ENCODE assay signal across 39 cellular contexts in the genomic region with DNA sequence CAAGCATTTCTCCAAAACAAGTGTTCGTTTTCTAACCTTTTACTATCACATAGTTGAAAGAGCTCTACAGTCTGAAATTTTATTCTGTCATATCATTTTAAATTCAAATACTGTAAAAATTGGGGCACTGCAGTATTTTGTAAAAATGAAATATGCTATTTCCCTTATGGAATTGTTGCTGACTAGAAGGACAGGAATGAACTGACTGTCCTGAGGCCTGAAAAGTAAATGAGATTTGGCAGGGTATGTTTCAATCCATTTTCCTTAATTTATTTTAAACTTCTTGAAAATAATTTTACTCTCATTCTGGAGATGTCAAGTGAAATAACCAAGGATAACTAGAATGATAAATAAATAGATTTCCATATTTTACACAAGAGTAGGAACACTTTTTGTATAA. TPM values are rescaled to one million over a fixed set of nuclear protein-coding genes. Genes with fewer than 3 reads are reported as not detected.
"Had no signal": no experiment of that assay in that cellular context is flagged by ENCODE, and none has a peak within 500 bp of the region (broad histone marks: within the 10 kb centered on the region; RNA-seq: fewer than 3 reads in every experiment).

No MANE protein-coding gene starts in this region.

- H3K9me3 ChIP-seq: adrenal gland, body of pancreas, breast epithelium had no signal

- H3K36me3 ChIP-seq: adrenal gland, brain microvascular endothelial cell, breast epithelium, WERI-Rb-1 had no signal

- H3K36me3 Mint-ChIP-seq: activated CD8-positive, alpha-beta memory T cell treated with anti-CD3 and anti-CD28 coated beads, Interleukin-2, amount 10 ng/mL, durations not matched to agents 7 days and 5 days; activated naive CD4-positive, alpha-beta T cell treated with anti-CD3 and anti-CD28 coated beads, Interleukin-2, amount 50 U/mL, for 24 hours; activated naive CD8-positive, alpha-beta T cell had no signal

- H3K4me3 ChIP-seq: adrenal gland, body of pancreas, breast epithelium had no signal

- H3K27me3 ChIP-seq: adrenal gland, body of pancreas, brain microvascular endothelial cell, breast epithelium had no signal

- H3K4me1 ChIP-seq: breast epithelium had no signal

- H3K27ac ChIP-seq: brain microvascular endothelial cell, breast epithelium, WERI-Rb-1 had no signal

- ATAC-seq: activated CD4-positive, alpha-beta T cell treated with anti-CD3 and anti-CD28 coated beads for 36 hours; activated CD4-positive, CD25-positive, alpha-beta regulatory T cell treated with anti-CD3 and anti-CD28 coated beads, Interleukin-2, amount 50 U/mL, for 24 hours; activated CD8-positive, alpha-beta memory T cell treated with anti-CD3 and anti-CD28 coated beads, Interleukin-2, amount 10 ng/mL, durations not matched to agents 7 days and 5 days; activated CD8-positive, alpha-beta T cell treated with anti-CD3 and anti-CD28 coated beads, Interleukin-2, amount 10 ng/mL, durations not matched to agents 7 days and 5 days; activated naive CD8-positive, alpha-beta T cell treated with anti-CD3 and anti-CD28 coated beads, Interleukin-2, amount 50 U/mL, for 24 hours; WTC11 had no signal

- H3K27ac Mint-ChIP-seq: activated CD4-positive, alpha-beta memory T cell treated with anti-CD3 and anti-CD28 coated beads, Interleukin-2, amount 10 ng/mL, durations not matched to agents 7 days and 5 days; activated CD4-positive, alpha-beta T cell treated with anti-CD3 and anti-CD28 coated beads for 36 hours; activated CD4-positive, alpha-beta T cell treated with anti-CD3 and anti-CD28 coated beads, Interleukin-2, amount 10 ng/mL, durations not matched to agents 7 days and 5 days; activated CD8-positive, alpha-beta memory T cell treated with anti-CD3 and anti-CD28 coated beads, Interleukin-2, amount 10 ng/mL, durations not matched to agents 7 days and 5 days; activated CD8-positive, alpha-beta T cell treated with anti-CD3 and anti-CD28 coated beads, Interleukin-2, amount 10 ng/mL, durations not matched to agents 7 days and 5 days; activated naive CD4-positive, alpha-beta T cell treated with anti-CD3 and anti-CD28 coated beads, Interleukin-2, amount 10 ng/mL, durations not matched to agents 7 days and 5 days; activated naive CD4-positive, alpha-beta T cell treated with anti-CD3 and anti-CD28 coated beads, Interleukin-2, amount 50 U/mL, for 24 hours; activated naive CD8-positive, alpha-beta T cell; activated naive CD8-positive, alpha-beta T cell treated with anti-CD3 and anti-CD28 coated beads, Interleukin-2, amount 10 ng/mL, durations not matched to agents 7 days and 5 days; activated T-cell treated with anti-CD3 and anti-CD28 coated beads, Interleukin-2, amount 50 U/mL, for 24 hours; activated T-helper 2 cell treated with anti-CD3 and anti-CD28 coated beads, Interferon-gamma antibody, Interleukin-2, Interleukin-4, amounts not matched to agents 10 μg/mL and 5 μg/mL and 100 μg/mL, durations not matched to agents 14 hours and 24 hours and 36 hours; T-helper 1 cell treated with Interleukin-12 subunit alpha and Interleukin-12 subunit beta and Interleukin-4 antibody, amounts not matched to agents 30 μg/mL and 1 μg/mL, for 36 hours; T-helper 2 cell treated with Interferon-gamma antibody and Interleukin-4, amounts not matched to agents 5 μg/mL and 100 μg/mL, for 36 hours; WTC11 had no signal

- H3K9me3 Mint-ChIP-seq: activated CD4-positive, alpha-beta memory T cell treated with anti-CD3 and anti-CD28 coated beads, Interleukin-2, amount 10 ng/mL, durations not matched to agents 7 days and 5 days; activated naive CD4-positive, alpha-beta T cell treated with anti-CD3 and anti-CD28 coated beads, Interleukin-2, amount 10 ng/mL, durations not matched to agents 7 days and 5 days; activated naive CD4-positive, alpha-beta T cell treated with anti-CD3 and anti-CD28 coated beads, Interleukin-2, amount 50 U/mL, for 24 hours; activated naive CD8-positive, alpha-beta T cell treated with anti-CD3 and anti-CD28 coated beads, Interleukin-2, amount 50 U/mL, for 24 hours; activated T-cell treated with anti-CD3 and anti-CD28 coated beads, Interleukin-2, amount 50 U/mL, for 24 hours; activated T-helper 2 cell treated with anti-CD3 and anti-CD28 coated beads, Interferon-gamma antibody, Interleukin-2, Interleukin-4, amounts not matched to agents 10 μg/mL and 5 μg/mL and 100 μg/mL, durations not matched to agents 14 hours and 24 hours and 36 hours; central memory CD8-positive, alpha-beta T cell; T-helper 2 cell treated with Interferon-gamma antibody and Interleukin-4, amounts not matched to agents 5 μg/mL and 100 μg/mL, for 36 hours had no signal

- H3K4me1 Mint-ChIP-seq: activated CD4-positive, alpha-beta memory T cell treated with anti-CD3 and anti-CD28 coated beads, Interleukin-2, amount 10 ng/mL, durations not matched to agents 7 days and 5 days; activated CD4-positive, alpha-beta T cell treated with anti-CD3 and anti-CD28 coated beads for 36 hours; activated CD4-positive, alpha-beta T cell treated with anti-CD3 and anti-CD28 coated beads, Interleukin-2, amount 10 ng/mL, durations not matched to agents 7 days and 5 days; activated CD8-positive, alpha-beta memory T cell treated with anti-CD3 and anti-CD28 coated beads, Interleukin-2, amount 10 ng/mL, durations not matched to agents 7 days and 5 days; activated naive CD8-positive, alpha-beta T cell treated with anti-CD3 and anti-CD28 coated beads, Interleukin-2, amount 50 U/mL, for 24 hours; WTC11 had no signal

- DNase-seq: activated CD4-positive, alpha-beta memory T cell treated with anti-CD3 and anti-CD28 coated beads, Interleukin-2, amount 10 ng/mL, durations not matched to agents 7 days and 5 days; activated CD4-positive, alpha-beta T cell treated with anti-CD3 and anti-CD28 coated beads for 1 hour; activated CD4-positive, alpha-beta T cell treated with anti-CD3 and anti-CD28 coated beads for 36 hours; activated CD4-positive, alpha-beta T cell treated with anti-CD3 and anti-CD28 coated beads for 48 hours; activated CD4-positive, alpha-beta T cell treated with anti-CD3 and anti-CD28 coated beads, Interleukin-2, amount 10 ng/mL, durations not matched to agents 7 days and 5 days; activated CD4-positive, alpha-beta T cell treated with anti-CD3 and anti-CD28 coated beads, Interleukin-2, amount 50 U/mL, for 48 hours; activated CD4-positive, CD25-positive, alpha-beta regulatory T cell; activated CD8-positive, alpha-beta memory T cell treated with anti-CD3 and anti-CD28 coated beads for 24 hours; activated CD8-positive, alpha-beta memory T cell treated with anti-CD3 and anti-CD28 coated beads, Interleukin-2, amount 10 ng/mL, durations not matched to agents 7 days and 5 days; activated CD8-positive, alpha-beta memory T cell treated with anti-CD3 and anti-CD28 coated beads, Interleukin-2, amount 50 U/mL, for 48 hours; activated CD8-positive, alpha-beta T cell treated with anti-CD3 and anti-CD28 coated beads, Interleukin-2, amount 10 ng/mL, durations not matched to agents 7 days and 5 days; activated effector memory CD4-positive, alpha-beta T cell treated with Interleukin-2 at 50 U/mL for 16 hours; activated gamma-delta T cell; activated naive CD4-positive, alpha-beta T cell treated with anti-CD3 and anti-CD28 coated beads, Interleukin-2, amount 10 ng/mL, durations not matched to agents 7 days and 5 days; activated naive CD4-positive, alpha-beta T cell treated with Interleukin-2 at 50 U/mL for 16 hours; activated naive CD8-positive, alpha-beta T cell treated with anti-CD3 and anti-CD28 coated beads, Interleukin-2, amount 10 ng/mL, durations not matched to agents 7 days and 5 days; activated naive CD8-positive, alpha-beta T cell treated with anti-CD3 and anti-CD28 coated beads, Interleukin-2, amount 50 U/mL, for 24 hours; activated T-cell treated with anti-CD3 and anti-CD28 coated beads, Interleukin-2, amount 50 U/mL, for 24 hours; activated T-cell treated with anti-CD3 and anti-CD28 coated beads, Interleukin-2, amount 50 U/mL, for 48 hours; adrenal gland; amniotic stem cell; aorta; body of pancreas; brain microvascular endothelial cell; caudate nucleus; cerebellar nuclear complex; T-helper 1 cell; T-helper 2 cell; T-helper 9 cell; WERI-Rb-1 had no signal

- H3K4me3 Mint-ChIP-seq: activated CD4-positive, alpha-beta memory T cell treated with anti-CD3 and anti-CD28 coated beads, Interleukin-2, amount 10 ng/mL, durations not matched to agents 7 days and 5 days; activated CD4-positive, alpha-beta T cell treated with anti-CD3 and anti-CD28 coated beads for 36 hours; activated CD4-positive, alpha-beta T cell treated with anti-CD3 and anti-CD28 coated beads, Interleukin-2, amount 10 ng/mL, durations not matched to agents 7 days and 5 days; activated CD8-positive, alpha-beta memory T cell treated with anti-CD3 and anti-CD28 coated beads, Interleukin-2, amount 10 ng/mL, durations not matched to agents 7 days and 5 days; activated CD8-positive, alpha-beta T cell treated with anti-CD3 and anti-CD28 coated beads, Interleukin-2, amount 10 ng/mL, durations not matched to agents 7 days and 5 days; activated naive CD4-positive, alpha-beta T cell treated with anti-CD3 and anti-CD28 coated beads, Interleukin-2, amount 10 ng/mL, durations not matched to agents 7 days and 5 days; activated naive CD4-positive, alpha-beta T cell treated with anti-CD3 and anti-CD28 coated beads, Interleukin-2, amount 50 U/mL, for 24 hours; activated naive CD8-positive, alpha-beta T cell; activated naive CD8-positive, alpha-beta T cell treated with anti-CD3 and anti-CD28 coated beads, Interleukin-2, amount 10 ng/mL, durations not matched to agents 7 days and 5 days; activated naive CD8-positive, alpha-beta T cell treated with anti-CD3 and anti-CD28 coated beads, Interleukin-2, amount 50 U/mL, for 24 hours; activated T-cell treated with anti-CD3 and anti-CD28 coated beads, Interleukin-2, amount 50 U/mL, for 24 hours; central memory CD8-positive, alpha-beta T cell; T-helper 1 cell treated with Interleukin-12 subunit alpha and Interleukin-12 subunit beta and Interleukin-4 antibody, amounts not matched to agents 30 μg/mL and 1 μg/mL, for 36 hours; T-helper 2 cell treated with Interferon-gamma antibody and Interleukin-4, amounts not matched to agents 5 μg/mL and 100 μg/mL, for 36 hours; WTC11 had no signal

- H3K27me3 Mint-ChIP-seq: activated CD4-positive, alpha-beta T cell treated with anti-CD3 and anti-CD28 coated beads for 36 hours had no signal

RNA-seq across cellular contexts. Expression of gene SRSF12, which starts 49.2 kb away (rescaled TPM):
- total RNA-seq: activated CD4-positive, alpha-beta memory T cell treated with anti-CD3 and anti-CD28 coated beads, Interleukin-2, amount 10 ng/mL, durations not matched to agents 7 days and 5 days; activated CD4-positive, alpha-beta T cell treated with anti-CD3 and anti-CD28 coated beads, Interleukin-2, amount 10 ng/mL, durations not matched to agents 7 days and 5 days; activated CD8-positive, alpha-beta memory T cell treated with anti-CD3 and anti-CD28 coated beads, Interleukin-2, amount 10 ng/mL, durations not matched to agents 7 days and 5 days; activated CD8-positive, alpha-beta T cell treated with anti-CD3 and anti-CD28 coated beads, Interleukin-2, amount 10 ng/mL, durations not matched to agents 7 days and 5 days; activated naive CD8-positive, alpha-beta T cell treated with anti-CD3 and anti-CD28 coated beads, Interleukin-2, amount 10 ng/mL, durations not matched to agents 7 days and 5 days had no signal
